8 cellular contexts compared by ENCODE assay signal in genomic region chr2:45611020-45611737, GRCh38. TPM values are rescaled to one million over a fixed set of nuclear protein-coding genes. Genes with fewer than 3 reads are reported as not detected.
DNase-seq lines count a peak whose midpoint lies in the region; ATAC-seq and TF ChIP-seq lines count a peak whose summit lies in the region.

TSS of gene SRBD1 (minus strand) at chr2:45611267. CDS start at chr2:45605441, 5,826 bp downstream.

- H3K27ac Mint-ChIP-seq in IgD-negative memory B cell = peak within 1 kb of the TSS; percentile 96 to 99 (median 97)

- peaks cover 3% of the 10 kb centered on the region for H3K4me1 ChIP-seq in mucosa of descending colon (ENCODE audit: low read depth)

- TF ChIP-seq CTCF in epithelial cell of esophagus (IDR thresholded peaks at IDR 0.05; ENCODE audit: insufficient read depth, low read depth, low read length, missing control alignments) (no peak), mucosa of descending colon (IDR thresholded peaks at IDR 0.05) (no peak)

- H3K4me3 Mint-ChIP-seq in IgD-negative memory B cell = peak within 1 kb of the TSS; percentile 97 to 100 (median 99)

- intact Hi-C loops in mucosa of descending colon (cut with DNase I, micrococcal nuclease) = no loop called here

- no peaks in the 10 kb centered on the region for H3K9me3 Mint-ChIP-seq in IgD-negative memory B cell

- peak; percentile 91 for ATAC-seq in GM21529 (IDR thresholded peaks at IDR 0.05; ENCODE audit: unreplicated experiment)
- peak; percentile 98 for ATAC-seq in mucosa of descending colon

- no peaks in the 10 kb centered on the region for H3K36me3 Mint-ChIP-seq in IgD-negative memory B cell

- no peaks in the 10 kb centered on the region for H3K9me3 ChIP-seq in mucosa of descending colon

- DNase-seq in DMS 273 treated with DMSO at 0.1 percent for 48 hours (lab: John Stamatoyannopoulos, UW) = peak; percentile 83
- peak; percentile 34 for DNase-seq in OCI-M2 (lab: John Stamatoyannopoulos, UW; ENCODE audit: unreplicated experiment)
- peak; percentile 83 for DNase-seq in activated T-cell treated with anti-CD3 and anti-CD28 coated beads for 4 hours
- peak; percentile 95 for DNase-seq in epithelial cell of esophagus (ENCODE audit: low read depth)
- DNase-seq in mucosa of descending colon = peak; percentile 97 to 99 (median 98)
- peak; percentile 93 for DNase-seq in stimulated activated CD8-positive, alpha-beta memory T cell treated with anti-CD3 and anti-CD28 coated beads, Interleukin-4, amount 100 ng/mL, for 24 hours (ENCODE audit: low read depth)

- peaks cover 17 to 41% (median 25%) of the 10 kb centered on the region in 3 donors for H3K4me1 Mint-ChIP-seq in IgD-negative memory B cell

- H3K36me3 ChIP-seq in mucosa of descending colon (ENCODE audit: low read depth) = no peaks in the 10 kb centered on the region

- peak within 1 kb of the TSS; percentile 69 for H3K4me3 ChIP-seq in epithelial cell of esophagus (ENCODE audit: low read length)
- H3K4me3 ChIP-seq in mucosa of descending colon = peak within 1 kb of the TSS; percentile 88

- no peaks in the 10 kb centered on the region for H3K27me3 Mint-ChIP-seq in IgD-negative memory B cell

RNA-seq across cellular contexts. Expression of gene SRBD1, which starts in this region (rescaled TPM):
- 9.9 TPM for polyA plus RNA-seq in IgD-negative memory B cell
- total RNA-seq in mucosa of descending colon = 10 to 100 TPM; 17.2 to 20.9 (median 17.3) TPM

Comparison
In these comparisons a context has a peak if more than half of its experiments do, and no peak if none do; other contexts are left out.
1. Peak in every context shown above with its lines: DNase-seq, ATAC-seq and H3K4me3 ChIP-seq.
2. DNase-seq: peak in every context shown above with its lines; median percentile 98 in mucosa of descending colon; 95 in epithelial cell of esophagus; 93 in stimulated activated CD8-positive, alpha-beta memory T cell treated with anti-CD3 and anti-CD28 coated beads, Interleukin-4, amount 100 ng/mL, for 24 hours; 83 in DMS 273 treated with DMSO at 0.1 percent for 48 hours; 83 in activated T-cell treated with anti-CD3 and anti-CD28 coated beads for 4 hours; 34 in OCI-M2.